ENCODE assay signal across 23 cellular contexts in the genomic region with DNA sequence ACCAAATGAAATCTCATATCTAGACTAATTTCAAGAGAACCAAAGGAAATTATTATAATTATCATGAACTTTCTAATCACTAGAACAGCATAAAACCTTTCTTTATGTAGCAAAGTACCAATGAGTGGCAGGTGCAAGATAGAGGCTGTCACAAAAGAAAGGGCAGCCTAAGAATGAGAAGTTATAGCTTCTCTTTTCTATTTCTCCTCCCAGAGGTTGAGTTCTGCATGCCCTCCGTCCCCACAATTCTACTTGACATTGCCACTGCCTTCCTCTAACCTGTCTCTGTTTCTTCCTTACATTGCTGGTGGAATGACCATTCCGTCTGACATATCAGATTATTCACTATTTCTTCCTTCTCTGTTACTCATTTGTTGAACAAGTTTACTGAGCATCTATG.
"Had no signal": no experiment of that assay in that cellular context is flagged by ENCODE, and none has a peak within 500 bp of the region (broad histone marks: within the 10 kb centered on the region; RNA-seq: fewer than 3 reads in every experiment).

No MANE protein-coding gene starts in this region.

- H3K27me3 ChIP-seq: transverse colon, vagina had no signal

- H3K4me1 Mint-ChIP-seq: brain; central memory CD8-positive, alpha-beta T cell; natural killer cell had no signal

- H3K27me3 Mint-ChIP-seq: brain had no signal

- H3K9me3 ChIP-seq: transverse colon, vagina had no signal

- H3K4me1 ChIP-seq: transverse colon, vagina had no signal

- H3K4me3 Mint-ChIP-seq: activated CD8-positive, alpha-beta T cell treated with anti-CD3 and anti-CD28 coated beads for 36 hours; brain; central memory CD8-positive, alpha-beta T cell; natural killer cell; WTC11 had no signal

- H3K36me3 ChIP-seq: transverse colon, vagina had no signal

- DNase-seq: activated CD4-positive, alpha-beta T cell treated with anti-CD3 and anti-CD28 coated beads for 48 hours; activated CD8-positive, alpha-beta memory T cell treated with anti-CD3 and anti-CD28 coated beads, Interleukin-2, amount 50 U/mL, for 4 hours; activated CD8-positive, alpha-beta T cell treated with anti-CD3 and anti-CD28 coated beads for 36 hours; activated effector memory CD4-positive, alpha-beta T cell treated with anti-CD3 and anti-CD28 coated beads, Interleukin-2, amount 50 U/mL, for 16 hours; activated T-cell treated with anti-CD3 and anti-CD28 coated beads, Interleukin-2, amount 50 U/mL, for 48 hours; effector CD4-positive, alpha-beta T cell; foreskin fibroblast; hypothalamus; kidney glomerular epithelial cell; left ventricle myocardium superior; mesenchymal stem cell; natural killer cell; posterior cingulate gyrus; stimulated activated CD4-positive, alpha-beta T cell treated with anti-CD3 and anti-CD28 coated beads, Interleukin-15, amount 100 ng/mL, for 24 hours; stimulated activated CD4-positive, alpha-beta T cell treated with anti-CD3 and anti-CD28 coated beads, Interleukin-4, amount 100 ng/mL, for 1 hour; stimulated activated naive CD4-positive, alpha-beta T cell treated with Interleukin-2 at 50 U/mL for 16 hours; transverse colon had no signal

- ATAC-seq: activated CD8-positive, alpha-beta T cell treated with anti-CD3 and anti-CD28 coated beads for 36 hours; activated naive CD4-positive, alpha-beta T cell treated with anti-CD3 and anti-CD28 coated beads, Interleukin-2, amount 50 U/mL, for 72 hours; left ventricle myocardium superior; natural killer cell; WTC11 had no signal

- H3K4me3 ChIP-seq: coronary artery, transverse colon, vagina had no signal

- H3K36me3 Mint-ChIP-seq: brain had no signal

- H3K27ac Mint-ChIP-seq: activated CD8-positive, alpha-beta T cell treated with anti-CD3 and anti-CD28 coated beads for 36 hours; activated naive CD4-positive, alpha-beta T cell treated with anti-CD3 and anti-CD28 coated beads, Interleukin-2, amount 50 U/mL, for 72 hours; natural killer cell; WTC11 had no signal
